Comparison of ENCODE assay signal across 27 cellular contexts in the genomic region with DNA sequence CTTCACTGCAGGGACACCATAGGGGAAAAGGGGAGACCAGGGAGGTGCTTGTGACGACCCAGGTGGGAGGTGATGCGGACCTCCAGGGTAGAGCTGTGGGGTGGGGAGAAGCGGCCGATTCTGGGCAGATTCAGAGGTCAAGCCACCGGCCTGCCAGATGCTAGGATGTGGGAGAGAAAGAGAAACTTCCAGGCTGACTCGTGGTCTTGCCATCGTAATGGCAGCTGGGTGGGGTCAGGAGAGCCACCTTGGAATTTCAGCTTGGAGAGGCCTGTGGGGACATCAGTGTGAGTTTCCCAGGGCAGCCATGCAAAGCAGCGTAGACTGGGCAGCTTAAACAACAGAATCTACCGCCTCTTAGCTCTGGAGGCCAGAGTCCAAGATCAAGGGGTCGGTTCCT.
"Had no signal": no experiment of that assay in that cellular context is flagged by ENCODE, and none has a peak within 500 bp of the region (broad histone marks: within the 10 kb centered on the region; RNA-seq: fewer than 3 reads in every experiment).

No MANE protein-coding gene starts in this region.

- ATAC-seq: activated CD4-positive, CD25-positive, alpha-beta regulatory T cell treated with anti-CD3 and anti-CD28 coated beads, Interleukin-2, amount 50 U/mL, for 24 hours; activated CD8-positive, alpha-beta T cell treated with anti-CD3 and anti-CD28 coated beads for 36 hours; Right ventricle myocardium inferior had no signal

- H3K4me1 ChIP-seq: SJCRH30 had no signal

- H3K9me3 ChIP-seq: MG63, SJCRH30, SK-N-SH had no signal

- H3K4me2 ChIP-seq: SK-N-SH had no signal

- H3K36me3 ChIP-seq: brain microvascular endothelial cell, cardiac muscle cell, MG63, SJCRH30, WERI-Rb-1 had no signal

- H3K9ac ChIP-seq: SK-N-SH had no signal

- H3K4me3 ChIP-seq: cardiac muscle cell, MG63, SJCRH30 had no signal

- H3K27ac ChIP-seq: brain microvascular endothelial cell, cardiac muscle cell, SJCRH30, WERI-Rb-1 had no signal

- DNase-seq: activated CD4-positive, alpha-beta T cell treated with anti-CD3 and anti-CD28 coated beads for 4 hours; activated CD8-positive, alpha-beta memory T cell treated with anti-CD3 and anti-CD28 coated beads, Interleukin-2, amount 50 U/mL, for 48 hours; activated CD8-positive, alpha-beta T cell treated with anti-CD3 and anti-CD28 coated beads for 36 hours; activated effector memory CD4-positive, alpha-beta T cell treated with anti-CD3 and anti-CD28 coated beads, Interleukin-2, amount 50 U/mL, for 16 hours; activated naive CD4-positive, alpha-beta T cell treated with anti-CD3 and anti-CD28 coated beads for 36 hours; activated T-cell treated with anti-CD3 and anti-CD28 coated beads, Interleukin-2, amount 50 U/mL, for 24 hours; amygdala; brain microvascular endothelial cell; KG1; MG63; MV-4-11; NCI-H1092 treated with DMSO at 0.1 percent for 48 hours; NCI-H1417 treated with DMSO at 0.1 percent for 48 hours; NCI-H1694; NCI-H2029 treated with DMSO at 0.1 percent for 48 hours; NCI-H345; NCI-H510A; NCI-H526 treated with DMSO at 0.1 percent for 48 hours; NCI-H82; RPMI8226; SJCRH30; SK-N-SH; T-helper 1 cell; WERI-Rb-1 had no signal

- H3K27me3 ChIP-seq: brain microvascular endothelial cell, cardiac muscle cell, MG63 had no signal
